16 cellular contexts compared by ENCODE assay signal in the genomic region with DNA sequence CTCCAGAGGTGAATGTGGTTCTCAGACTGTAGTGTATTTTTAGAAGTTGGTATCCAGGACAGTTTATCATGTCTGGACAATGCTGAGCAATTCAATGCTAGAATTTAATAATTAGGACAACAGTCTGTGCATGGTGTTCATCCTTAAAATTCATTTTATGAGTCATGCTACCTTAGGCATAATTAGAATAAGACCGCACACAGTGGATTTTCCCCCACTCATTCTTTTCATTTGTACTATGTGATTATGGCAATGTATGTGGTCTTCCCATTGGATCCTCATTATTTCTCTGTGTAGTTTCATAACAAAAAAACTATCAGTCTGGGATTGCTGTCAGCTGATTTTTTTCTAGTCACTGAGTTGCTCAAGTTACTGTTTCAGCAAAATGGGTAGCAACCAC.
"Had no signal": no experiment of that assay in that cellular context is flagged by ENCODE, and none has a peak within 500 bp of the region (broad histone marks: within the 10 kb centered on the region; RNA-seq: fewer than 3 reads in every experiment).

No MANE protein-coding gene starts in this region.

- H3K9me3 ChIP-seq: MG63 had no signal

- H3K4me3 ChIP-seq: MG63 had no signal

- DNase-seq: KBM-7, MG63, NCI-H1092, NCI-H1436, NCI-H187, NCI-H2029, NCI-H2081 treated with DMSO at 0.1 percent for 48 hours, NCI-H2171, NCI-H226, NCI-H446, NCI-H510A, NCI-H524 treated with DMSO at 0.1 percent for 48 hours, NCI-H69, NCI-H774, SHP77 had no signal

- H3K27ac ChIP-seq: RWPE1 had no signal

- H3K36me3 ChIP-seq: MG63 had no signal

- H3K27me3 ChIP-seq: MG63 had no signal
